In genomic region chr4:142226014-142226413, GRCh38 we compare ENCODE assay signal across 19 cellular contexts.
"Had no signal": no experiment of that assay in that cellular context is flagged by ENCODE, and none has a peak within 500 bp of the region (broad histone marks: within the 10 kb centered on the region; RNA-seq: fewer than 3 reads in every experiment).

No MANE protein-coding gene starts in this region.

- H3K4me3 ChIP-seq: K562 had no signal

- DNase-seq: Kasumi-1, MV-4-11, NCI-H1048, NCI-H1105, NCI-H1436 treated with DMSO at 0.1 percent for 48 hours, NCI-H1694, NCI-H187 treated with DMSO at 0.1 percent for 48 hours, NCI-H2029 treated with DMSO at 0.1 percent for 48 hours, NCI-H2171 treated with DMSO at 0.1 percent for 48 hours, NCI-H345, NCI-H446 treated with DMSO at 0.1 percent for 48 hours, NCI-H524 treated with DMSO at 0.1 percent for 48 hours, NCI-H774, SHP77, SK-N-SH, SW 1271, T-cell had no signal

- ATAC-seq: K562, Panc1, T-cell had no signal
